ENCODE assay signal across 8 cellular contexts in the genomic region with DNA sequence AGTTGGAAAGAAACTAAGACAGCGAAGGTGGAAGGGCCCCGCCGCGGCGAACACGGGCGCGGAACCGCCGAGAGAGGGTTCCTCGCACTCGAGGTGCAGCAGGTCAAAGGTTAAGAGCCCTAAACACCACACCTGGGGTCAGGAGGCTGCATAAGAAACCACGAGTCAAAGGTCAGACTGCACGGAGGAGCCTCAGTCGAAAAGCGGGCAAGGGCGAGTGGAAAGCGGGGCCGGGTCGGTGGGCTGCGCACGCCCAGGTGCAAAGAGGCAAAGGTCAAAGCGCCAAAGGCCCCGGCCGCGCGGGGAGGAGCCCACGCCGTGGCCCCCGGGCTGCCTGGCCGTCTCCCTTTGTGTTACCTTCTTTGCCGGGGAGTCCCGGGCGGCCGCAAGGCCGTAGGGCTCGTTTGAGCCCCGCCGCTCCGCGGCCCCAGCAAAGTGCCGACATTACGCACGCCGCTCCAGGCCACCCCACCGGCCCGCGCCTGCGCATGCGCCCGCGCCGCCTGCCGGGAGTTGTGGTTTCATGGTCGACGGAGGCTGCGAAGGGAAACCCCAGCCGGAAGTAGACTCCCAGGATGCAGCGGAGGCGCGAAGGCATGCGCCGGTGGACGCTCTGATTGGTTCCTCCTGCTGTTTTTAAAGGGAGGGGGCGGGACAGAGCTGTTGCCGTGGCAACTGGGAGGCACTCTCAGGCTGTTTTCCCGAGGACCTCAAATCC. TPM values are rescaled to one million over a fixed set of nuclear protein-coding genes. Genes with fewer than 3 reads are reported as not detected.
A peak's percentile ranks its signal among the peaks of the same experiment; 100 is the strongest.
DNase-seq lines count a peak whose midpoint lies in the region; ATAC-seq and TF ChIP-seq lines count a peak whose summit lies in the region.

Gene POLRMT, minus strand, starts transcription at position 470 of the 718 bp plus-strand sequence. Its CDS starts 25 bp downstream, at position 445.

- H3K27me3 ChIP-seq in uterus, result no peaks in the 10 kb centered on the region

- H3K4me3 ChIP-seq in uterus, result peak within 1 kb of the TSS; percentile 64

- H3K27ac ChIP-seq in uterus, result peak within 1 kb of the TSS; percentile 67 to 73

- H3K9me3 ChIP-seq in uterus, result no peaks in the 10 kb centered on the region

- DNase-seq in NCI-H2081 treated with DMSO at 0.1 percent for 48 hours (lab: John Stamatoyannopoulos, UW) (peak; percentile 87), T1000 (lab: John Stamatoyannopoulos, UW) (peak; percentile 99), astrocyte of the hippocampus (ENCODE audit: low read depth, low spot score) (peak; percentile 100), hepatic stellate cell (ENCODE audit: low spot score) (peak; percentile 100), putamen (ENCODE audit: low spot score) (peak; percentile 98), uterus (peak; percentile 98 to 99)

- H3K4me1 ChIP-seq in uterus, result peaks cover 0 to 12% of the 10 kb centered on the region in 2 donors

- TF ChIP-seq CTCF in uterus (IDR thresholded peaks at IDR 0.05), result peak in 2 of 4 experiments; percentile 21 to 47

- TF ChIP-seq POLR2A in uterus (IDR thresholded peaks at IDR 0.05), result peak in 1 of 2 donors; percentile 52

- intact Hi-C loops in uterus (cut with DNase I; ENCODE audit: low total_unique reads), result no loop called here

- no peaks in the 10 kb centered on the region for H3K36me3 ChIP-seq in uterus

- peak; percentile 62 for ATAC-seq in GM18517 (IDR thresholded peaks at IDR 0.05; ENCODE audit: unreplicated experiment)
- peak; percentile 80 for ATAC-seq in HG03039 (IDR thresholded peaks at IDR 0.05; ENCODE audit: unreplicated experiment)

RNA-seq across cellular contexts. Expression of gene POLRMT, which starts in this region (rescaled TPM):
- 10 to 100 TPM; 10.5 to 42.0 (median 24.1) TPM for total RNA-seq in uterus

Comparison
In these comparisons a context has a peak if more than half of its experiments do, and no peak if none do; other contexts are left out.
1. Peak in every context shown above with its lines: DNase-seq, ATAC-seq, H3K4me3 ChIP-seq and H3K27ac ChIP-seq.